1 cellular context compared by ENCODE assay signal in the genomic region with DNA sequence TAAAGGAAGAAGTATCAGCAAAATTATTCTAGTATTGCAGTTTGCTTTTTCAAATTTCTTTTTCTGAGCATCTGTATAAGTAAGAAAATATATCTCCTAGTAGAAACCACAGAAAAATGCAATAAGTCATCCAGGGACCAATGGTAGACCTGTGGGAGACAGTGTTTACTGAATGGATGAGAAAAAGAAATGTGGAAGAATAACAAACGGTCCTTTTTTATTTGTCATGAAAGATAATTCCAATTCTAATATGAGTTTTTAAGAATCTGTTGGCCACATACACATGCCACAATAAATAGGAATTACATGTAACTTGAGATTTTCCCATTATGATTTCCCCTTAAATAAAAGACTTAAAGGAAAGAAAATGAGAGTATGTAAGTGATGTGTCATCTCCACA.
TF ChIP-seq lines count a peak whose summit lies in the region.

No MANE protein-coding gene starts in this region.

TF ChIP-seq in endothelial cell of umbilical vein, 7 proteins besides CTCF, POLR2A, EP300 and RAD21 (continued from another document):
- TF ChIP-seq MYC (IDR thresholded peaks at IDR 0.05; ENCODE audit: low read depth, low read length), result no peak
- TF ChIP-seq, protein P1, sequence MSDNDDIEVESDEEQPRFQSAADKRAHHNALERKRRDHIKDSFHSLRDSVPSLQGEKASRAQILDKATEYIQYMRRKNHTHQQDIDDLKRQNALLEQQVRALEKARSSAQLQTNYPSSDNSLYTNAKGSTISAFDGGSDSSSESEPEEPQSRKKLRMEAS (IDR thresholded peaks at IDR 0.05; ENCODE audit: insufficient read depth, insufficient read length), result no peak
- TF ChIP-seq EZH2 (IDR thresholded peaks at IDR 0.05; ENCODE audit: borderline replicate concordance, low read depth, low read length, severe bottlenecking), result no peak
